Comparison of ENCODE assay signal across 8 cellular contexts in the genomic region with DNA sequence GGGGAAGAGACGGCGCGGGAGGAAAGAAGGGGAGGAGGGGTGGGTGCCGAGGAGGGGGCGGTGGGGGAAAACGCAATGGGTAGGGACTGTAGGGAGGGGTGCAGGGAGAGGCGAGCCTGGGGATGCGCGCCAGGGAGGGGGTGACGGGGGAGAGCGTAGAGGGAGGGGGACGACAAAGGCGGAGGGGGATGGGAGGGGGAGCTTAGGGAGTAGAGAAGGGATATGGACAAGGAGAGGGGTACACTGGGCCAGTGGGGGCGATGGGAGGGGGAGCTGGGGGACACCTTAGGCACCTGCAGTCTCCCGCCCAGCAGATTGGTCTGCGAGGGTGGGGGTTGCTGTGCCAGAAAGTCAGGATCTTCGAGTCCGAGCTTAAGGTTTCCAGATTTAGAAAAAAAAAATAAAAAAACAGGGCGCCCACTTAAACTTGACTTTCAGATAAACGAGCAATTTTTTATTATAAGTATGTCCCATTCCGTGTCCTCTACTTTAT. TPM values are rescaled to one million over a fixed set of nuclear protein-coding genes. Genes with fewer than 3 reads are reported as not detected.
DNase-seq lines count a peak whose midpoint lies in the region; ATAC-seq and TF ChIP-seq lines count a peak whose summit lies in the region.

No MANE protein-coding gene starts in this region.

- no peak overlapping the region for H4K5ac ChIP-seq in H9 (ENCODE audit: insufficient read length, low read depth, low read length)

- no peak overlapping the region for H4K8ac ChIP-seq in H9 (replicated peaks; ENCODE audit: insufficient read length, low read depth, low read length)

- TF ChIP-seq POLR2A in lower leg skin (IDR thresholded peaks at IDR 0.05) = no peak

- CTCF ChIA-PET in A673 (lab: Charles Lee) = interaction anchor here (0.7 kb wide), 1 partner anchor 640 kb away, joined by 5 read pairs; no protein-coding TSS in a partner anchor
- CTCF ChIA-PET in activated CD8-positive, alpha-beta T cell treated with anti-CD3 and anti-CD28 coated beads, Interleukin-2, amount 10 ng/mL, durations not matched to agents 7 days and 5 days (lab: Charles Lee) = interaction anchor here (3.1 to 6.6 kb wide), 2 partner anchors 10 to 48 kb away, joined by 17 to 55 read pairs; no protein-coding TSS in a partner anchor

- H2BK5ac ChIP-seq in H9 (ENCODE audit: insufficient read length, low read length) = no peak overlapping the region

- peaks cover 49% of the 10 kb centered on the region for H3K27me3 Mint-ChIP-seq in H9 (ENCODE audit: low read depth)
- peaks cover 41% of the 10 kb centered on the region for H3K27me3 Mint-ChIP-seq in activated CD8-positive, alpha-beta T cell treated with anti-CD3 and anti-CD28 coated beads, Interleukin-2, amount 10 ng/mL, durations not matched to agents 7 days and 5 days (ENCODE audit: low read depth)

- no peaks in the 10 kb centered on the region; a peak in 1 of 5 replicates for H3K9me3 Mint-ChIP-seq in H9
- H3K9me3 Mint-ChIP-seq in activated CD8-positive, alpha-beta T cell treated with anti-CD3 and anti-CD28 coated beads, Interleukin-2, amount 10 ng/mL, durations not matched to agents 7 days and 5 days (ENCODE audit: insufficient read depth) = no peaks in the 10 kb centered on the region

- intact Hi-C loops in A673 (cut with micrococcal nuclease; ENCODE audit: unreplicated experiment) (no loop called here), lower leg skin (cut with DNase I; ENCODE audit: low total_unique reads) (loop anchor here (10.0 kb wide), 1 partner anchor 116 kb away; no protein-coding TSS in a partner anchor)

- H2AK5ac ChIP-seq in H9 (ENCODE audit: insufficient read length, low read length) = no peak overlapping the region

- H3K9ac ChIP-seq in H9 (ENCODE audit: extremely low read depth, insufficient read length, low read length) = no peak overlapping the region

- H3K27ac Mint-ChIP-seq in H9 = no peak overlapping the region
- no peak overlapping the region for H3K27ac Mint-ChIP-seq in activated CD8-positive, alpha-beta T cell treated with anti-CD3 and anti-CD28 coated beads, Interleukin-2, amount 10 ng/mL, durations not matched to agents 7 days and 5 days

- H3K23me2 ChIP-seq in H9 (ENCODE audit: insufficient read length, low read depth, low read length, poor library complexity, severe bottlenecking) = peaks cover 39% of the 10 kb centered on the region

- no peaks in the 10 kb centered on the region for H3K79me2 ChIP-seq in H9 (ENCODE audit: insufficient read depth, low read length)

- H3T11ph ChIP-seq in H9 (ENCODE audit: low read length) = no peak overlapping the region

- no peaks in the 10 kb centered on the region for H4K20me1 ChIP-seq in H9 (ENCODE audit: control insufficient read depth, insufficient read depth, insufficient read length)

- H3K56ac ChIP-seq in H9 (ENCODE audit: insufficient read length, low read depth, low read length) = no peak overlapping the region

- H3K9me3 ChIP-seq in A673 (ENCODE audit: low read depth, low read length, poor library complexity, severe bottlenecking) = no peaks in the 10 kb centered on the region
- no peaks in the 10 kb centered on the region for H3K9me3 ChIP-seq in H9 (ENCODE audit: control insufficient read depth, low read depth, low read length)

- peaks cover 29 to 40% of the 10 kb centered on the region in 2 experiments for H3K4me1 Mint-ChIP-seq in H9
- H3K4me1 Mint-ChIP-seq in activated CD8-positive, alpha-beta T cell treated with anti-CD3 and anti-CD28 coated beads, Interleukin-2, amount 10 ng/mL, durations not matched to agents 7 days and 5 days (ENCODE audit: low read depth) = peaks cover 41% of the 10 kb centered on the region

- TF ChIP-seq CTCF in A673 (conservative IDR thresholded peaks at IDR 0.05; ENCODE audit: low read depth, low read length) = no peak
- no peak for TF ChIP-seq CTCF in H9 (conservative IDR thresholded peaks at IDR 0.05)
- no peak for TF ChIP-seq CTCF in lower leg skin (IDR thresholded peaks at IDR 0.05)

- no CpG with 5 or more reads among the region's 21 CpGs for WGBS in H9 (ENCODE audit: extremely low coverage, insufficient read length, low lambda C conversion rate)
- WGBS in lower leg skin, 2 donors = 0% methylated on average over 9 to 18 of the region's 21 CpGs

- H3K27me3 ChIP-seq in A673 (replicated peaks; ENCODE audit: insufficient read depth, low read depth, low read length, poor library complexity) (no peaks in the 10 kb centered on the region), H9 (ENCODE audit: insufficient read depth, low read length) (peaks cover 27% of the 10 kb centered on the region; the same call in 1 of the 2 replicates)

- H3K4me3 ChIP-seq in A673 (ENCODE audit: low read depth, low read length, poor library complexity, severe bottlenecking) (peak overlapping the region; percentile 45), lower leg skin (ENCODE audit: low read depth, poor library complexity, severe bottlenecking) (peak overlapping the region; percentile 35)

- H3K4me3 Mint-ChIP-seq in H9 = peak overlapping the region; percentile 59 to 84
- H3K4me3 Mint-ChIP-seq in activated CD8-positive, alpha-beta T cell treated with anti-CD3 and anti-CD28 coated beads, Interleukin-2, amount 10 ng/mL, durations not matched to agents 7 days and 5 days = peak overlapping the region; percentile 70

- DNase-seq in A673 (ENCODE audit: low spot score) (no peak), H9 (no peak), lower leg skin (ENCODE audit: low spot score in 2 of 2) (no peak), NCI-H128 (lab: John Stamatoyannopoulos, UW; ENCODE audit: unreplicated experiment) (no peak), activated gamma-delta T cell (lab: John Stamatoyannopoulos, UW) (no peak), medulla oblongata (ENCODE audit: extremely low spot score) (no peak)
- DNase-seq in activated CD8-positive, alpha-beta T cell treated with anti-CD3 and anti-CD28 coated beads, Interleukin-2, amount 10 ng/mL, durations not matched to agents 7 days and 5 days = no peak

- BruUV-seq in A673 (replicated peaks; lab: Mats Ljungman, UMichigan) = no TSS peak

- peak overlapping the region; percentile 24 for H3K18ac ChIP-seq in H9 (ENCODE audit: insufficient read length, low read depth, low read length)

- no peak overlapping the region for H2AFZ ChIP-seq in H9 (ENCODE audit: low read length)

- no peak overlapping the region for H2BK12ac ChIP-seq in H9 (ENCODE audit: insufficient read length, low read depth, low read length)

- H2BK15ac ChIP-seq in H9 (ENCODE audit: low read depth, low read length) = no peak overlapping the region

- H3K36me3 ChIP-seq in A673 (ENCODE audit: insufficient read depth, low read length, poor library complexity, severe bottlenecking) = no peaks in the 10 kb centered on the region

- peak overlapping the region; percentile 63 for H3K4me2 ChIP-seq in H9 (ENCODE audit: insufficient read depth, insufficient read length, low read length)

- H2BK20ac ChIP-seq in H9 (ENCODE audit: low read depth, low read length, poor library complexity, severe bottlenecking) = no peak overlapping the region

- H3K4ac ChIP-seq in H9 (ENCODE audit: low read depth, low read length) = no peak overlapping the region

- H2BK120ac ChIP-seq in H9 (ENCODE audit: low read depth, low read length, poor library complexity, severe bottlenecking) = no peak overlapping the region

- H3K27ac ChIP-seq in A673 (ENCODE audit: low read depth, low read length, poor library complexity, severe bottlenecking) (peak overlapping the region; percentile 78), H9 (ENCODE audit: insufficient read length, low read depth, low read length) (no peak overlapping the region)

- peaks cover 72% of the 10 kb centered on the region for H3K4me1 ChIP-seq in A673 (ENCODE audit: insufficient read depth, low read length, poor library complexity, severe bottlenecking)
- H3K4me1 ChIP-seq in H9 (ENCODE audit: insufficient read depth, low read length) = peaks cover 1% of the 10 kb centered on the region; the same call in 1 of the 2 replicates

- no peak overlapping the region for H3K23ac ChIP-seq in H9 (ENCODE audit: insufficient read length, low read depth, low read length)

- H3K79me1 ChIP-seq in H9 (ENCODE audit: insufficient read depth, low read depth, low read length, poor library complexity, severe bottlenecking) = no peaks in the 10 kb centered on the region

- ATAC-seq in activated CD8-positive, alpha-beta T cell treated with anti-CD3 and anti-CD28 coated beads, Interleukin-2, amount 10 ng/mL, durations not matched to agents 7 days and 5 days = no peak
- ATAC-seq in GM19467 (IDR thresholded peaks at IDR 0.05; ENCODE audit: unreplicated experiment) = no peak

- H3K36me3 Mint-ChIP-seq in H9 (ENCODE audit: insufficient read depth in 1 of 3, low read depth in 3 of 3) = peaks cover 0 to 4% (median 0%) of the 10 kb centered on the region in 3 experiments; a peak in 2 of 7 replicates
- H3K36me3 Mint-ChIP-seq in activated CD8-positive, alpha-beta T cell treated with anti-CD3 and anti-CD28 coated beads, Interleukin-2, amount 10 ng/mL, durations not matched to agents 7 days and 5 days (ENCODE audit: low read depth) = no peaks in the 10 kb centered on the region

- POLR2A ChIA-PET in A673 (lab: Charles Lee; ENCODE audit: low non-redundant PET) = no interaction called here
- POLR2A ChIA-PET in activated CD8-positive, alpha-beta T cell treated with anti-CD3 and anti-CD28 coated beads, Interleukin-2, amount 10 ng/mL, durations not matched to agents 7 days and 5 days (lab: Charles Lee) = interaction anchor here (0.6 kb wide), 1 partner anchor 97 kb away, joined by 4 read pairs; no protein-coding TSS in a partner anchor

- no peak overlapping the region for H3K14ac ChIP-seq in H9 (ENCODE audit: insufficient read depth, low read length)

- H4K91ac ChIP-seq in H9 (ENCODE audit: insufficient read length, low read depth, low read length) = no peak overlapping the region

RNA-seq across cellular contexts. Expression of a gene that starts 15.7 kb away (rescaled TPM):
- total RNA-seq in A673 (2021) (131 and 135 TPM in 2 replicates), H9 (2021) (117 and 119 TPM in 2 replicates), lower leg skin (10 to 100 TPM; 32.6 to 91.9 (median 47.4) TPM)
- 10 to 100 TPM; 85.8 to 88.0 TPM for total RNA-seq in activated CD8-positive, alpha-beta T cell treated with anti-CD3 and anti-CD28 coated beads, Interleukin-2, amount 10 ng/mL, durations not matched to agents 7 days and 5 days

RNA-seq across cellular contexts. Expression of a gene that starts 18.4 kb away (rescaled TPM):
- total RNA-seq in A673 (2021) (63.5 and 81.2 TPM in 2 replicates), H9 (2021) (8.4 and 9.2 TPM in 2 replicates), lower leg skin (under 1 TPM in 1 of 4 donors, not detected in 3; 0.36 TPM)
- total RNA-seq in activated CD8-positive, alpha-beta T cell treated with anti-CD3 and anti-CD28 coated beads, Interleukin-2, amount 10 ng/mL, durations not matched to agents 7 days and 5 days = not detected

RNA-seq across cellular contexts. Expression of a gene that starts 59.5 kb away (rescaled TPM):
- total RNA-seq in A673 (2021) (11.7 and 13.3 TPM in 2 replicates), H9 (2021) (9.5 and 10.5 TPM in 2 replicates), lower leg skin (10 to 100 TPM; 54.1 to 92.8 (median 73.5) TPM)
- 10 to 100 TPM; 33.8 to 34.2 TPM for total RNA-seq in activated CD8-positive, alpha-beta T cell treated with anti-CD3 and anti-CD28 coated beads, Interleukin-2, amount 10 ng/mL, durations not matched to agents 7 days and 5 days
